1 cellular context compared by ENCODE assay signal in genomic region chr2:99654419-99654818, GRCh38.
TF ChIP-seq lines count a peak whose summit lies in the region.

No MANE protein-coding gene starts in this region.

TF ChIP-seq in SK-N-SH treated with all-trans-retinoic acid at 6 μM for 48 hours, 23 proteins besides CTCF, POLR2A, EP300 and RAD21 (continued from another document):
- no peak for TF ChIP-seq SNAI2 (CRISPR knock-in tag; IDR thresholded peaks at IDR 0.05)
- peak; percentile 65 for TF ChIP-seq ZC3H10 (CRISPR knock-in tag; IDR thresholded peaks at IDR 0.05)
- no peak for TF ChIP-seq TCF4 (CRISPR knock-in tag; IDR thresholded peaks at IDR 0.05; ENCODE audit: borderline replicate concordance)
- TF ChIP-seq CSRNP3 (CRISPR knock-in tag; IDR thresholded peaks at IDR 0.05), result no peak
